Comparison of ENCODE assay signal across 1 cellular context in the genomic region with DNA sequence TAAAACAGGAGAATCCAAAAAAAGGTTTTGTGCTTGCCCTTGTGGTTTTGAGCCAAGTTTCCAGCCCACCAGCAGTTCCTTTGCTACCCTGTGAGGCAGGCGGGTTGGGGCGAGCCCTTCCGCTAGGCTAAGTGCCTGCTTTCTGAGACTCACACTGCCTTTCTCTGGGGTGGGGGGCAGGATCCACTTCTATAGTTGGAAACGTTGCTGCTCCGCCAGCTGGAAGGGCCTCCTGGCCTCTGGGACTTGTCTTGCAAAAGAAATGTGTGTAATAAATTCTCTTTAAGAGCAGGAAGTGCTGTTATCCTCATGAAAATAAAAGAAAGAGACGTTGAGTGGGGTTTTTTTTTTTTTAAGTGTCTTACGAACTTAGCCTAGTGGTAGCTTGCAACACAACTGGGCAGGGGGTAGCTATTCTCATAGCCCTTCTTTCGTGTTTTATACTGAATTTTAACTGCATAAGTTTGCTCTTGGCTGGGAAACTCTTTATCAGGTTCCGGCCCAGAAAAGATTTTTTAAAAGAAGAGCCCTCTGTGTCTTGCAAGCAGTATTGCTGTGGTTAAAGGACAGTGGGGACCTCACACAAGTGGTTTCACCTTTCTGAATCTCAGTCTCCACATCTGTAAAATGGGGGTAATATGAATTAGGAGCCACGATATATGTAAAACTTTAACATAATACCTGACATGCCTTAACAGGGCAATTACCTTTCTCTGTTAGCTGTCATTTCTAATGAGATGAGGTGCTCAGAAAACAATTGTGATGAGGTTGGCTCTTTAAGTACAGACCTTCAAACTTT.
TF ChIP-seq lines count a peak whose summit lies in the region.

No MANE protein-coding gene starts in this region.

TF ChIP-seq in GM12878, 131 proteins besides CTCF, POLR2A, EP300 and RAD21 (continued from another document):
- TF ChIP-seq BCLAF1 (IDR thresholded peaks at IDR 0.05) (no peak), SMARCA5 (IDR thresholded peaks at IDR 0.05) (peak; percentile 91), ZNF274 (IDR thresholded peaks at IDR 0.05; ENCODE audit: insufficient read depth, insufficient read length) (no peak), FOXK2 (IDR thresholded peaks at IDR 0.05) (no peak), RUNX3 (IDR thresholded peaks at IDR 0.05; ENCODE audit: low read length) (peak; percentile 77), RBBP5 (conservative IDR thresholded peaks at IDR 0.05) (no peak), KLF5 (IDR thresholded peaks at IDR 0.05; ENCODE audit: partially characterized antibody) (no peak), ZNF217 (IDR thresholded peaks at IDR 0.05) (peak; percentile 91), STAT1 (conservative IDR thresholded peaks at IDR 0.05) (no peak), SMC3 (IDR thresholded peaks at IDR 0.05; ENCODE audit: borderline replicate concordance, low read length) (no peak), ZNF24 (IDR thresholded peaks at IDR 0.05) (no peak), RELA (IDR thresholded peaks at IDR 0.05; ENCODE audit: borderline replicate concordance, partially characterized antibody) (no peak), CEBPZ (IDR thresholded peaks at IDR 0.05; ENCODE audit: low read depth, low read length) (no peak), ZNF384 (IDR thresholded peaks at IDR 0.05; ENCODE audit: borderline replicate concordance, low read depth, low read length) (peak; percentile 62; the same call in 1 of the 2 replicates), IKZF2 (IDR thresholded peaks at IDR 0.05) (0 out of 4 replicates have a peak, but pooled peaks of 1 of the 2 experiments have one; percentile 6), MXI1 (IDR thresholded peaks at IDR 0.05; ENCODE audit: low read depth, low read length) (0 out of 2 replicates have a peak, but pooled peaks have one; percentile 13)
- TF ChIP-seq, protein P1, sequence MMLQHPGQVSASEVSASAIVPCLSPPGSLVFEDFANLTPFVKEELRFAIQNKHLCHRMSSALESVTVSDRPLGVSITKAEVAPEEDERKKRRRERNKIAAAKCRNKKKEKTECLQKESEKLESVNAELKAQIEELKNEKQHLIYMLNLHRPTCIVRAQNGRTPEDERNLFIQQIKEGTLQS (IDR thresholded peaks at IDR 0.05; ENCODE audit: borderline replicate concordance, extremely low read depth, low read depth, low read length), result no peak
- TF ChIP-seq, protein P2, sequence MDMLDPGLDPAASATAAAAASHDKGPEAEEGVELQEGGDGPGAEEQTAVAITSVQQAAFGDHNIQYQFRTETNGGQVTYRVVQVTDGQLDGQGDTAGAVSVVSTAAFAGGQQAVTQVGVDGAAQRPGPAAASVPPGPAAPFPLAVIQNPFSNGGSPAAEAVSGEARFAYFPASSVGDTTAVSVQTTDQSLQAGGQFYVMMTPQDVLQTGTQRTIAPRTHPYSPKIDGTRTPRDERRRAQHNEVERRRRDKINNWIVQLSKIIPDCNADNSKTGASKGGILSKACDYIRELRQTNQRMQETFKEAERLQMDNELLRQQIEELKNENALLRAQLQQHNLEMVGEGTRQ (IDR thresholded peaks at IDR 0.05; ENCODE audit: borderline replicate concordance, low read depth, low read length), result no peak
